Comparison of ENCODE assay signal across 8 cellular contexts in genomic region chr3:4290272-4290893, GRCh38. TPM values are rescaled to one million over a fixed set of nuclear protein-coding genes. Genes with fewer than 3 reads are reported as not detected.
A peak's percentile ranks its signal among the peaks of the same experiment; 100 is the strongest.
DNase-seq lines count a peak whose midpoint lies in the region; ATAC-seq and TF ChIP-seq lines count a peak whose summit lies in the region.

No MANE protein-coding gene starts in this region.

- H3K4me1 Mint-ChIP-seq in CD4-positive, CD25-positive, alpha-beta regulatory T cell = peaks cover 0 to 4% (median 1%) of the 10 kb centered on the region in 4 donors

- no peak overlapping the region for H3K4me3 ChIP-seq in CD4-positive, CD25-positive, alpha-beta regulatory T cell (ENCODE audit: low read depth, low read length)
- H3K4me3 ChIP-seq in ascending aorta = no peak overlapping the region
- no peak overlapping the region for H3K4me3 ChIP-seq in stomach

- H3K9me3 ChIP-seq in CD4-positive, CD25-positive, alpha-beta regulatory T cell (ENCODE audit: control insufficient read depth in 2 of 2, low read length in 2 of 2) = no peaks in the 10 kb centered on the region
- H3K9me3 ChIP-seq in ascending aorta (no peaks in the 10 kb centered on the region), stomach (no peaks in the 10 kb centered on the region)

- TF ChIP-seq POLR2A in stomach (IDR thresholded peaks at IDR 0.05) = no peak

- no peak overlapping the region for H3K27ac Mint-ChIP-seq in CD4-positive, CD25-positive, alpha-beta regulatory T cell

- TF ChIP-seq CTCF in GM13976 (IDR thresholded peaks at IDR 0.05; ENCODE audit: borderline replicate concordance, control extremely low read depth, extremely low read depth, insufficient read depth, missing control alignments) = peak; percentile 78
- TF ChIP-seq CTCF in ascending aorta (IDR thresholded peaks at IDR 0.05) = peak; percentile 59 to 92 (median 82)
- TF ChIP-seq CTCF in stomach (IDR thresholded peaks at IDR 0.05) = peak in 5 of 7 experiments; percentile 90 to 96 (median 92)

- H3K27me3 Mint-ChIP-seq in CD4-positive, CD25-positive, alpha-beta regulatory T cell = peaks cover 10% of the 10 kb centered on the region

- no peak overlapping the region for H3K27ac ChIP-seq in CD4-positive, CD25-positive, alpha-beta regulatory T cell (ENCODE audit: insufficient read depth, low read length, poor library complexity, severe bottlenecking)
- H3K27ac ChIP-seq in ascending aorta = no peak overlapping the region
- H3K27ac ChIP-seq in stomach = no peak overlapping the region

- TF ChIP-seq EP300 in stomach (IDR thresholded peaks at IDR 0.05) = no peak

- intact Hi-C loops in ascending aorta (cut with DNase I) (loop anchor here (1.0 kb wide), 1 partner anchor 1090 kb away; no protein-coding TSS in a partner anchor), stomach (cut with DNase I; ENCODE audit: low total_unique reads) (loop anchor here (5.0 kb wide), 1 partner anchor 1088 kb away; no protein-coding TSS in a partner anchor)

- in situ Hi-C loops in GM13976 (cut with MboI; ENCODE audit: low sequenced_read_pairs, unreplicated experiment) = no loop called here

- DNase-seq in CD4-positive, CD25-positive, alpha-beta regulatory T cell = peak in 2 of 3 donors; percentile 34 to 51
- DNase-seq in GM13976 (ENCODE audit: low spot score) (peak; percentile 22), NCI-H69 (lab: John Stamatoyannopoulos, UW) (peak; percentile 34), ascending aorta (ENCODE audit: low spot score in 2 of 2) (no peak), inferior parietal cortex (ENCODE audit: extremely low spot score) (peak; percentile 78), stomach (no peak), mesenteric fat pad (ENCODE audit: low spot score) (no peak)

- no peaks in the 10 kb centered on the region for H3K4me1 ChIP-seq in CD4-positive, CD25-positive, alpha-beta regulatory T cell (ENCODE audit: control insufficient read depth, insufficient read depth, low read length, poor library complexity, severe bottlenecking)
- H3K4me1 ChIP-seq in ascending aorta (no peaks in the 10 kb centered on the region), stomach (no peaks in the 10 kb centered on the region)

- no peaks in the 10 kb centered on the region for H3K36me3 ChIP-seq in CD4-positive, CD25-positive, alpha-beta regulatory T cell (ENCODE audit: control insufficient read depth, insufficient read depth, low read length)
- H3K36me3 ChIP-seq in ascending aorta (no peaks in the 10 kb centered on the region), stomach (no peaks in the 10 kb centered on the region)

- WGBS in stomach, 5 donors = 2 to 7% (median 5%) methylated on average over 5 of the region's 5 CpGs

- H3K4me3 Mint-ChIP-seq in CD4-positive, CD25-positive, alpha-beta regulatory T cell = no peak overlapping the region

- ATAC-seq in CD4-positive, CD25-positive, alpha-beta regulatory T cell (ENCODE audit: low read depth in 2 of 2) = peak; percentile 47 to 53
- ATAC-seq in HG02885 (IDR thresholded peaks at IDR 0.05; ENCODE audit: poor library complexity, unreplicated experiment) = peak; percentile 85

- no peaks in the 10 kb centered on the region for H3K36me3 Mint-ChIP-seq in CD4-positive, CD25-positive, alpha-beta regulatory T cell

- H3K27me3 ChIP-seq in CD4-positive, CD25-positive, alpha-beta regulatory T cell (ENCODE audit: control insufficient read depth, insufficient read depth, low read length) = peaks cover 1% of the 10 kb centered on the region
- H3K27me3 ChIP-seq in ascending aorta (no peaks in the 10 kb centered on the region), stomach (no peaks in the 10 kb centered on the region)

- no peaks in the 10 kb centered on the region for H3K9me3 Mint-ChIP-seq in CD4-positive, CD25-positive, alpha-beta regulatory T cell

RNA-seq across cellular contexts. Expression of gene SETMAR, which starts 12.8 kb away (rescaled TPM):
- total RNA-seq in CD4-positive, CD25-positive, alpha-beta regulatory T cell = 12.9 TPM
- polyA plus RNA-seq in CD4-positive, CD25-positive, alpha-beta regulatory T cell = 10 to 100 TPM in 3 of 4 donors, 1 to 10 TPM in 1; 8.6 to 13.0 (median 12.4) TPM
- 13.6 TPM for total RNA-seq in ascending aorta
- total RNA-seq in stomach = 10 to 100 TPM in 3 of 5 donors, 1 to 10 TPM in 2; 3.1 to 28.0 (median 10.5) TPM
- 10 to 100 TPM; 11.5 to 15.7 (median 14.9) TPM for polyA plus RNA-seq in stomach
- 13.8 TPM for total RNA-seq in mesenteric fat pad

Comparison
In these comparisons a context has a peak if more than half of its experiments do, and no peak if none do; other contexts are left out.
1. DNase-seq: peak in CD4-positive, CD25-positive, alpha-beta regulatory T cell (2 of 3), GM13976 (single experiment), NCI-H69 (single experiment) and inferior parietal cortex (single experiment); none in ascending aorta (0 of 2), stomach (single experiment) and mesenteric fat pad (single experiment).
2. Peak in every context shown above with its lines, with median percentiles within 50 percentile points of each other: CTCF ChIP-seq.